11 cellular contexts compared by ENCODE assay signal in genomic region chr2:68767996-68768395, GRCh38. TPM values are rescaled to one million over a fixed set of nuclear protein-coding genes. Genes with fewer than 3 reads are reported as not detected.
DNase-seq lines count a peak whose midpoint lies in the region; ATAC-seq and TF ChIP-seq lines count a peak whose summit lies in the region.
"Had no signal": no experiment of that assay in that cellular context is flagged by ENCODE, and none has a peak within 500 bp of the region (broad histone marks: within the 10 kb centered on the region; RNA-seq: fewer than 3 reads in every experiment).

No MANE protein-coding gene starts in this region.

- H3K4me3 ChIP-seq in Peyer's patch, result no peak overlapping the region
- H3K4me3 ChIP-seq in left lung, result no peak overlapping the region
- no peak overlapping the region for H3K4me3 ChIP-seq in uterus
- no peak overlapping the region for H3K4me3 ChIP-seq in smooth muscle cell
- H3K4me3 ChIP-seq: gastrocnemius medialis had no signal

- H3K36me3 ChIP-seq in Peyer's patch (no peaks in the 10 kb centered on the region), left lung (no peaks in the 10 kb centered on the region), uterus (no peaks in the 10 kb centered on the region), smooth muscle cell (ENCODE audit: low read depth) (no peaks in the 10 kb centered on the region)
- H3K36me3 ChIP-seq: gastrocnemius medialis had no signal

- H3K9ac ChIP-seq in smooth muscle cell (ENCODE audit: low read depth), result no peak overlapping the region

- H3K27me3 ChIP-seq in Peyer's patch (no peaks in the 10 kb centered on the region), left lung (no peaks in the 10 kb centered on the region), uterus (no peaks in the 10 kb centered on the region), smooth muscle cell (ENCODE audit: low read depth) (no peaks in the 10 kb centered on the region)
- H3K27me3 ChIP-seq: gastrocnemius medialis had no signal

- H3K9me3 ChIP-seq in Peyer's patch, result no peaks in the 10 kb centered on the region
- H3K9me3 ChIP-seq in left lung, result no peaks in the 10 kb centered on the region
- H3K9me3 ChIP-seq in uterus, result no peaks in the 10 kb centered on the region
- no peaks in the 10 kb centered on the region for H3K9me3 ChIP-seq in smooth muscle cell (replicated peaks; ENCODE audit: low read depth)
- H3K9me3 ChIP-seq: gastrocnemius medialis had no signal

- WGBS in smooth muscle cell (ENCODE audit: low lambda C conversion rate), result 87% methylated on average over 4 of the region's 4 CpGs

- TF ChIP-seq CTCF in CD14-positive monocyte (IDR thresholded peaks at IDR 0.05) (no peak), Peyer's patch (IDR thresholded peaks at IDR 0.05) (no peak), left lung (IDR thresholded peaks at IDR 0.05) (no peak), uterus (IDR thresholded peaks at IDR 0.05) (no peak), smooth muscle cell (IDR thresholded peaks at IDR 0.05; ENCODE audit: borderline replicate concordance, insufficient read depth, poor library complexity, severe bottlenecking) (no peak)

- H3K4me1 Mint-ChIP-seq in CD14-positive monocyte, result peaks cover 95% of the 10 kb centered on the region

- H3F3A ChIP-seq in smooth muscle cell (ENCODE audit: low read depth), result peaks cover 25% of the 10 kb centered on the region

- H3K4me1 ChIP-seq in Peyer's patch (peaks cover 0 to 71% (median 20%) of the 10 kb centered on the region in 4 donors), left lung (peaks cover 39 to 99% of the 10 kb centered on the region in 2 donors), uterus (peaks cover 4 to 6% of the 10 kb centered on the region in 2 donors), smooth muscle cell (ENCODE audit: low read depth) (peaks cover 42% of the 10 kb centered on the region)

- no peaks in the 10 kb centered on the region for H3K79me2 ChIP-seq in smooth muscle cell (ENCODE audit: low read depth)

- DNase-seq in CD14-positive monocyte (ENCODE audit: low spot score) (no peak), DMS79 treated with DMSO at 0.1 percent for 48 hours (lab: John Stamatoyannopoulos, UW) (peak; percentile 61), Peyer's patch (no peak), left lung (no peak), uterus (no peak), smooth muscle cell (lab: John Stamatoyannopoulos, UW; ENCODE audit: unreplicated experiment) (no peak), pons (ENCODE audit: low spot score) (no peak)
- DNase-seq: anterior cingulate cortex, gastrocnemius medialis, kidney glomerular epithelial cell had no signal

- H3K36me3 Mint-ChIP-seq in CD14-positive monocyte, result peaks cover 17 to 22% of the 10 kb centered on the region in 2 donors

- no peaks in the 10 kb centered on the region for H4K20me1 ChIP-seq in smooth muscle cell (ENCODE audit: low read depth)

- H3K4me2 ChIP-seq in smooth muscle cell, result no peak overlapping the region

- H3K4me3 Mint-ChIP-seq in CD14-positive monocyte, result peak overlapping the region in 1 of 2 donors; percentile 59

- H3K27me3 Mint-ChIP-seq in CD14-positive monocyte (ENCODE audit: low read depth in 3 of 3), result no peaks in the 10 kb centered on the region

- ATAC-seq in left lung, result no peak
- ATAC-seq in GM21381 (IDR thresholded peaks at IDR 0.05; ENCODE audit: unreplicated experiment), result no peak
- ATAC-seq: gastrocnemius medialis had no signal

- peaks cover 0 to 4% (median 0%) of the 10 kb centered on the region in 7 donors for H3K9me3 Mint-ChIP-seq in CD14-positive monocyte

- intact Hi-C loops in CD14-positive monocyte (cut with micrococcal nuclease), result loop anchor here in 1 of 2 donors (5.0 kb wide), 1 partner anchor 39 kb away; no protein-coding TSS in a partner anchor
- intact Hi-C loops in left lung (cut with DNase I), result no loop called here
- intact Hi-C loops in uterus (cut with DNase I; ENCODE audit: low total_unique reads), result no loop called here

- no peak overlapping the region for H2AFZ ChIP-seq in smooth muscle cell (ENCODE audit: low read depth)

- H3K27ac ChIP-seq in Peyer's patch (peak overlapping the region; percentile 75 to 94 (median 88)), left lung (peak overlapping the region; percentile 53 to 91), uterus (no peak overlapping the region), smooth muscle cell (ENCODE audit: low read depth) (no peak overlapping the region)
- H3K27ac ChIP-seq: gastrocnemius medialis had no signal

- TF ChIP-seq POLR2A in Peyer's patch (IDR thresholded peaks at IDR 0.05) (no peak), uterus (IDR thresholded peaks at IDR 0.05) (no peak)

- peak overlapping the region in 5 of 7 donors; percentile 93 to 99 (median 97) for H3K27ac Mint-ChIP-seq in CD14-positive monocyte

RNA-seq across cellular contexts. Expression of gene ARHGAP25, which starts 33.4 kb away (rescaled TPM):
- polyA plus RNA-seq in CD14-positive monocyte, result 10 to 100 TPM; 20.8 to 36.3 TPM
- 10 to 100 TPM in 2 of 4 donors, 1 to 10 TPM in 2; 4.9 to 82.5 (median 8.7) TPM for total RNA-seq in Peyer's patch
- total RNA-seq in left lung, result 10 to 100 TPM; 16.5 to 43.5 TPM
- total RNA-seq in uterus, result 10 to 100 TPM in 1 of 4 donors, 1 to 10 TPM in 3; 3.1 to 11.4 (median 6.6) TPM
- total RNA-seq in smooth muscle cell, result 1.2 and 2.0 TPM in 2 replicates
- polyA plus RNA-seq in smooth muscle cell, result 1.5 and 2.7 TPM in 2 replicates

Comparison
In these comparisons a context has a peak if more than half of its experiments do, and no peak if none do; other contexts are left out.
1. H3K27ac ChIP-seq: peak in Peyer's patch (4 of 4) and left lung (2 of 2); none in uterus (0 of 2) and smooth muscle cell (single experiment).